In genomic region chr11:492416-493226, GRCh38 we compare ENCODE assay signal across 1 cellular context.
A peak's percentile ranks its signal among the peaks of the same experiment; 100 is the strongest.
TF ChIP-seq lines count a peak whose summit lies in the region.

No MANE protein-coding gene starts in this region.

TF ChIP-seq in HEK293, 187 proteins besides CTCF, POLR2A, EP300 and RAD21 (continued from another document):
- TF ChIP-seq PATZ1 (tag by site-specific recombination; IDR thresholded peaks at IDR 0.05): 0 out of 2 replicates have a peak, but pooled peaks have one; percentile 15
- peak; percentile 43 for TF ChIP-seq GLIS1 (tag by site-specific recombination; IDR thresholded peaks at IDR 0.05)
- TF ChIP-seq ZIC2 (tag by site-specific recombination; IDR thresholded peaks at IDR 0.05): peak; percentile 61; the same call in 1 of the 2 replicates
